In the genomic region with DNA sequence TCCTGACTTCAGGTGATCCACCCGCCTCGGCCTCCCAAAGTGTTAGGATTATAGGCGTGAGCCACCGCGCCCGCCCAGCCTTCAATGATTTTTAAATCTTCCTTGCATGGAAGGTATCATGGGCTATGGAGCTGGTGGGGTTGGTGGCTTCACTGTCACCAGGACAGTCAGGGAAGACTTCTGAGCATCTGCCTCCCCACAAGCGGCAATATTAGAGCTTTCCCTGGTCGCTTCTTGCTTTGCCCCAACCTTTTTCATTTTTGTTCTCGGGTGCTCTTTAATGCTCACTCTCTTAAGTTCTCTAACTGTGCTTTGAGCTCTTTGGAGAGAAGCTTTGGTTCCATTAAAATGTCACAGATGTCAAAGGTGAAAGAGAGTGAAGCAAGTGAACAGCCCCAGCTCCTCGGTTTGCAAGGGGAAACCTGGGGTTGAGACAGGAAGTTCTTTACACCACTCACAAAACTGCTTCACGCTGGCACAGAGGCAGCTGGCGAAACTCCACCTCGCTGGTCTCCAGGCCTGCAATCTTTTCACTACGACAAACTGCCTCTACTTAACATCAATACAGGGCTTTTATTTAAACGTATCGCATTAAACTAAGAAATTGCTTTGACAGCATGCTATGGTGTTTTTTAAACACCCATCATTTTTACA, we compare ENCODE assay signal across 9 cellular contexts.
DNase-seq lines count a peak whose midpoint lies in the region; ATAC-seq and TF ChIP-seq lines count a peak whose summit lies in the region.
"Had no signal": no experiment of that assay in that cellular context is flagged by ENCODE, and none has a peak within 500 bp of the region (broad histone marks: within the 10 kb centered on the region; RNA-seq: fewer than 3 reads in every experiment).

No MANE protein-coding gene starts in this region.

- H3K4me3 ChIP-seq in thyroid gland (replicated peaks in 1 of 3) = no peak overlapping the region
- H3K4me3 ChIP-seq: left ventricle myocardium inferior had no signal

- CTCF ChIA-PET in GM10248 (lab: Yijun Ruan, JAX) = interaction anchor here (0.9 to 1.3 kb wide), 2 partner anchors 32 to 431 kb away, joined by 3 read pairs; no protein-coding TSS in a partner anchor

- peaks cover 32 to 50% of the 10 kb centered on the region in 2 donors for H3K36me3 ChIP-seq in thyroid gland

- 83 to 89% methylated on average over 10 to 16 of the region's 16 CpGs for WGBS in thyroid gland, 2 donors

- no peaks in the 10 kb centered on the region for H3K9me3 Mint-ChIP-seq in activated naive CD8-positive, alpha-beta T cell treated with anti-CD3 and anti-CD28 coated beads, Interleukin-2, amount 50 U/mL, for 24 hours

- H3K9me3 ChIP-seq in thyroid gland = no peaks in the 10 kb centered on the region
- H3K9me3 ChIP-seq: left ventricle myocardium inferior had no signal

- no peak overlapping the region for H3K4me3 Mint-ChIP-seq in activated naive CD8-positive, alpha-beta T cell treated with anti-CD3 and anti-CD28 coated beads, Interleukin-2, amount 50 U/mL, for 24 hours

- H3K27me3 ChIP-seq in thyroid gland = no peaks in the 10 kb centered on the region

- ATAC-seq in GM19372 (IDR thresholded peaks at IDR 0.05; ENCODE audit: low read depth, unreplicated experiment) (peak; percentile 56), HG03520 (IDR thresholded peaks at IDR 0.05; ENCODE audit: unreplicated experiment) (peak; percentile 76)
- ATAC-seq in activated naive CD8-positive, alpha-beta T cell treated with anti-CD3 and anti-CD28 coated beads, Interleukin-2, amount 50 U/mL, for 24 hours = peak; percentile 85

- TF ChIP-seq POLR2A in thyroid gland (IDR thresholded peaks at IDR 0.05) = no peak

- DNase-seq in GM10248 (ENCODE audit: extremely low spot score) = peak; percentile 20
- peak; percentile 13 for DNase-seq in activated naive CD8-positive, alpha-beta T cell treated with anti-CD3 and anti-CD28 coated beads, Interleukin-2, amount 50 U/mL, for 24 hours
- DNase-seq in NCI-H345 treated with DMSO at 0.1 percent for 48 hours (lab: John Stamatoyannopoulos, UW; ENCODE audit: unreplicated experiment) = no peak
- DNase-seq in thyroid gland = no peak
- no peak for DNase-seq in NCI-H82 (lab: John Stamatoyannopoulos, UW)
- DNase-seq in Ammon's horn (ENCODE audit: low spot score) = no peak
- DNase-seq: left ventricle myocardium inferior had no signal

- no peak for TF ChIP-seq CTCF in GM10248 (IDR thresholded peaks at IDR 0.05; ENCODE audit: control extremely low read depth, extremely low read depth, low read depth, missing control alignments)
- no peak for TF ChIP-seq CTCF in thyroid gland (IDR thresholded peaks at IDR 0.05)

- H3K4me1 Mint-ChIP-seq in activated naive CD8-positive, alpha-beta T cell treated with anti-CD3 and anti-CD28 coated beads, Interleukin-2, amount 50 U/mL, for 24 hours = peaks cover 6% of the 10 kb centered on the region

- H3K27ac Mint-ChIP-seq in activated naive CD8-positive, alpha-beta T cell treated with anti-CD3 and anti-CD28 coated beads, Interleukin-2, amount 50 U/mL, for 24 hours = peak overlapping the region; percentile 17

- no peaks in the 10 kb centered on the region for H3K36me3 Mint-ChIP-seq in activated naive CD8-positive, alpha-beta T cell treated with anti-CD3 and anti-CD28 coated beads, Interleukin-2, amount 50 U/mL, for 24 hours (ENCODE audit: low read depth)

- H3K27ac ChIP-seq in thyroid gland = no peak overlapping the region
- H3K27ac ChIP-seq: left ventricle myocardium inferior had no signal

- intact Hi-C loops in thyroid gland (cut with DNase I) = no loop called here

- POLR2A ChIA-PET in GM10248 (lab: Yijun Ruan, JAX) = no interaction called here

- no peaks in the 10 kb centered on the region for H3K27me3 Mint-ChIP-seq in activated naive CD8-positive, alpha-beta T cell treated with anti-CD3 and anti-CD28 coated beads, Interleukin-2, amount 50 U/mL, for 24 hours

- no peaks in the 10 kb centered on the region for H3K4me1 ChIP-seq in thyroid gland
- H3K4me1 ChIP-seq: left ventricle myocardium inferior had no signal

Comparison
In these comparisons a context has a peak if more than half of its experiments do, and no peak if none do; other contexts are left out.
1. DNase-seq: peak in GM10248 (single experiment) and activated naive CD8-positive, alpha-beta T cell treated with anti-CD3 and anti-CD28 coated beads, Interleukin-2, amount 50 U/mL, for 24 hours (single experiment); none in NCI-H345 treated with DMSO at 0.1 percent for 48 hours (single experiment), thyroid gland (0 of 2), NCI-H82 (single experiment) and Ammon's horn (single experiment).
2. Peak in every context shown above with its lines, with median percentiles within 50 percentile points of each other: ATAC-seq.